Comparison of ENCODE assay signal across 14 cellular contexts in genomic region chr10:50409965-50410811, GRCh38.
DNase-seq lines count a peak whose midpoint lies in the region; ATAC-seq, FAIRE-seq and TF ChIP-seq lines count a peak whose summit lies in the region.
"Had no signal": no experiment of that assay in that cellular context is flagged by ENCODE, and none has a peak within 500 bp of the region (broad histone marks: within the 10 kb centered on the region; RNA-seq: fewer than 3 reads in every experiment).

No MANE protein-coding gene starts in this region.

- no peak for TF ChIP-seq CTCF in K562 (IDR thresholded peaks at IDR 0.05 in 2 of 3, conservative IDR thresholded peaks at IDR 0.05 in 1 of 3; ENCODE audit: insufficient read depth in 2 of 3, low read depth in 1 of 3, low read length in 3 of 3)

- H3K27me3 ChIP-seq in CD8-positive, alpha-beta memory T cell (ENCODE audit: insufficient read depth, low read length, poor library complexity, severe bottlenecking): no peaks in the 10 kb centered on the region
- H3K27me3 ChIP-seq in HUES64 (ENCODE audit: insufficient read depth, low read length): no peaks in the 10 kb centered on the region
- no peaks in the 10 kb centered on the region for H3K27me3 ChIP-seq in K562 (ENCODE audit: control insufficient read depth in 2 of 2, insufficient read depth in 2 of 2, low read length in 2 of 2)

- H3K36me3 ChIP-seq in CD8-positive, alpha-beta memory T cell (ENCODE audit: insufficient read depth, low read length): peaks cover 8% of the 10 kb centered on the region
- no peaks in the 10 kb centered on the region for H3K36me3 ChIP-seq in HUES64 (ENCODE audit: insufficient read depth, low read length)
- peaks cover 66% of the 10 kb centered on the region for H3K36me3 ChIP-seq in K562 (ENCODE audit: control insufficient read depth, insufficient read depth, low read length)

- peak overlapping the region in 6 of 8 donors; percentile 4 to 95 (median 39) for H3K27ac Mint-ChIP-seq in CD8-positive, alpha-beta memory T cell
- no peak overlapping the region for H3K27ac Mint-ChIP-seq in T-cell
- no peak overlapping the region for H3K27ac Mint-ChIP-seq in T-helper 2 cell treated with Interferon-gamma antibody and Interleukin-4, amounts not matched to agents 5 μg/mL and 100 μg/mL, for 36 hours
- H3K27ac Mint-ChIP-seq: activated CD4-positive, alpha-beta memory T cell treated with anti-CD3 and anti-CD28 coated beads for 36 hours; T-helper 1 cell treated with Interleukin-12 subunit alpha and Interleukin-12 subunit beta and Interleukin-4 antibody, amounts not matched to agents 30 μg/mL and 1 μg/mL, for 36 hours had no signal

- no peak overlapping the region for H3K27ac ChIP-seq in CD8-positive, alpha-beta memory T cell (ENCODE audit: low read depth, low read length)
- H3K27ac ChIP-seq in HUES64 (ENCODE audit: low read depth, low read length): peak overlapping the region; percentile 43; the same call in 1 of the 2 replicates
- H3K27ac ChIP-seq in K562 (ENCODE audit: extremely low read depth, low read depth, low read length): peak overlapping the region; percentile 51
- H3K27ac ChIP-seq: C4-2B, KMS-11 had no signal

- no peak overlapping the region for H3K9ac ChIP-seq in HUES64 (ENCODE audit: low read depth, low read length)
- H3K9ac ChIP-seq in K562 (ENCODE audit: insufficient read depth in 1 of 2, low read depth in 2 of 2, low read length in 2 of 2): peak overlapping the region; percentile 1 to 28; a peak in 1 of 4 replicates
- H3K9ac ChIP-seq: KMS-11 had no signal

- CTCF ChIA-PET in CD8-positive, alpha-beta memory T cell (lab: Charles Lee): no interaction called here
- CTCF ChIA-PET in K562 (lab: Yijun Ruan, JAX; ENCODE audit: low intra/inter-chr PET ratio): no interaction called here
- CTCF ChIA-PET in T-cell (lab: Charles Lee): interaction anchor here in 1 of 2 donors (0.9 kb wide), 1 partner anchor 10 kb away, joined by 4 read pairs; no protein-coding TSS in a partner anchor

- FAIRE-seq in K562 (lab: Jason Lieb, UNC): peak; percentile 76

- no peak for DNase-seq in CD8-positive, alpha-beta memory T cell
- DNase-seq in K562 (ENCODE audit: extremely low read depth in 1 of 4, low spot score in 3 of 4): no peak
- DNase-seq in kidney tubule cell (ENCODE audit: low spot score): peak; percentile 19
- no peak for DNase-seq in T-helper 9 cell
- DNase-seq in epidermal melanocyte (ENCODE audit: insufficient read length, low spot score): no peak
- no peak for DNase-seq in T-cell
- DNase-seq in T-helper 2 cell treated with Interferon-gamma antibody and Interleukin-4, amounts not matched to agents 5 μg/mL and 100 μg/mL, for 36 hours (ENCODE audit: low spot score): no peak
- DNase-seq: activated CD4-positive, alpha-beta memory T cell treated with anti-CD3 and anti-CD28 coated beads for 36 hours; GDM1; NCI-H2029 treated with DMSO at 0.1 percent for 48 hours had no signal

- H3K4me1 ChIP-seq in CD8-positive, alpha-beta memory T cell (ENCODE audit: insufficient read depth, low read length): peaks cover 2% of the 10 kb centered on the region
- H3K4me1 ChIP-seq in HUES64 (ENCODE audit: insufficient read depth, low read length) (peaks cover 34% of the 10 kb centered on the region), K562 (replicated peaks in 1 of 2; ENCODE audit: control insufficient read depth in 2 of 2, insufficient read depth in 2 of 2, low read length in 2 of 2) (peaks cover 18 to 67% of the 10 kb centered on the region in 2 experiments)

- WGBS in HUES64: 88% methylated on average over 5 of the region's 6 CpGs
- 11% methylated on average over 6 of the region's 6 CpGs for WGBS in K562 (ENCODE audit: insufficient coverage, low coverage, missing lambda C conversion rate)

- H3K9me1 ChIP-seq in K562 (ENCODE audit: control insufficient read depth, insufficient read depth, low read length): no peaks in the 10 kb centered on the region

- TF ChIP-seq RAD21 in K562 (CRISPR knock-in tag; conservative IDR thresholded peaks at IDR 0.05 in 1 of 2, IDR thresholded peaks at IDR 0.05 in 1 of 2): no peak

- H2AFZ ChIP-seq in K562 (ENCODE audit: low read depth, low read length): no peak overlapping the region

- peak overlapping the region; percentile 63 for H3K4me2 ChIP-seq in K562 (ENCODE audit: insufficient read depth, low read length)
- H3K4me2 ChIP-seq: KMS-11 had no signal

- no peaks in the 10 kb centered on the region for H3K27me3 Mint-ChIP-seq in CD8-positive, alpha-beta memory T cell
- H3K27me3 Mint-ChIP-seq in T-cell: no peaks in the 10 kb centered on the region
- no peaks in the 10 kb centered on the region for H3K27me3 Mint-ChIP-seq in T-helper 2 cell treated with Interferon-gamma antibody and Interleukin-4, amounts not matched to agents 5 μg/mL and 100 μg/mL, for 36 hours (ENCODE audit: low read depth)
- H3K27me3 Mint-ChIP-seq: activated CD4-positive, alpha-beta memory T cell treated with anti-CD3 and anti-CD28 coated beads for 36 hours had no signal

- TF ChIP-seq POLR2A in K562 (conservative IDR thresholded peaks at IDR 0.05): no peak

- H3K36me3 Mint-ChIP-seq in CD8-positive, alpha-beta memory T cell: peaks cover 4 to 18% (median 14%) of the 10 kb centered on the region in 3 donors
- peaks cover 30% of the 10 kb centered on the region for H3K36me3 Mint-ChIP-seq in T-cell
- H3K36me3 Mint-ChIP-seq in T-helper 2 cell treated with Interferon-gamma antibody and Interleukin-4, amounts not matched to agents 5 μg/mL and 100 μg/mL, for 36 hours (ENCODE audit: low read depth): peaks cover 33% of the 10 kb centered on the region

- H3K9me3 Mint-ChIP-seq in CD8-positive, alpha-beta memory T cell: peaks cover 0 to 8% (median 4%) of the 10 kb centered on the region in 5 donors
- H3K9me3 Mint-ChIP-seq in T-cell: peaks cover 3 to 8% (median 7%) of the 10 kb centered on the region in 3 donors
- no peaks in the 10 kb centered on the region for H3K9me3 Mint-ChIP-seq in T-helper 2 cell treated with Interferon-gamma antibody and Interleukin-4, amounts not matched to agents 5 μg/mL and 100 μg/mL, for 36 hours

- H4K20me1 ChIP-seq in K562 (replicated peaks; ENCODE audit: control insufficient read depth, insufficient read depth, low read length): peaks cover 50% of the 10 kb centered on the region

- POLR2A ChIA-PET in CD8-positive, alpha-beta memory T cell (lab: Charles Lee): interaction anchor here (0.6 kb wide), 1 partner anchor 10 kb away, joined by 3 read pairs; no protein-coding TSS in a partner anchor
- POLR2A ChIA-PET in K562 (lab: Yijun Ruan, JAX): interaction anchor here (0.6 to 1.9 kb wide), 2 partner anchors 13 to 197 kb away, joined by 3 to 5 read pairs; no protein-coding TSS in a partner anchor
- POLR2A ChIA-PET in T-cell (lab: Charles Lee): interaction anchor here in 1 of 2 donors (1.1 kb wide), 1 partner anchor 15 kb away, joined by 3 read pairs; no protein-coding TSS in a partner anchor

- H3K9me3 ChIP-seq in CD8-positive, alpha-beta memory T cell (ENCODE audit: low read length): no peaks in the 10 kb centered on the region
- H3K9me3 ChIP-seq in HUES64 (ENCODE audit: insufficient read depth, low read depth, low read length) (no peaks in the 10 kb centered on the region), K562 (replicated peaks; ENCODE audit: control insufficient read depth, insufficient read depth, low read depth, low read length) (no peaks in the 10 kb centered on the region)

- H3K79me2 ChIP-seq in K562 (ENCODE audit: control insufficient read depth, insufficient read depth, low read length): peaks cover 100% of the 10 kb centered on the region

- H3K4me1 Mint-ChIP-seq in CD8-positive, alpha-beta memory T cell: peaks cover 31 to 55% (median 52%) of the 10 kb centered on the region in 3 donors
- peaks cover 20 to 38% (median 30%) of the 10 kb centered on the region in 3 donors for H3K4me1 Mint-ChIP-seq in T-cell
- peaks cover 47% of the 10 kb centered on the region for H3K4me1 Mint-ChIP-seq in T-helper 2 cell treated with Interferon-gamma antibody and Interleukin-4, amounts not matched to agents 5 μg/mL and 100 μg/mL, for 36 hours (ENCODE audit: low read depth)

- H3K4me3 Mint-ChIP-seq in CD8-positive, alpha-beta memory T cell: no peak overlapping the region
- no peak overlapping the region for H3K4me3 Mint-ChIP-seq in T-cell
- no peak overlapping the region for H3K4me3 Mint-ChIP-seq in T-helper 2 cell treated with Interferon-gamma antibody and Interleukin-4, amounts not matched to agents 5 μg/mL and 100 μg/mL, for 36 hours
- H3K4me3 Mint-ChIP-seq: activated CD4-positive, alpha-beta memory T cell treated with anti-CD3 and anti-CD28 coated beads for 36 hours; T-helper 1 cell treated with Interleukin-12 subunit alpha and Interleukin-12 subunit beta and Interleukin-4 antibody, amounts not matched to agents 30 μg/mL and 1 μg/mL, for 36 hours had no signal

- intact Hi-C loops in K562 (cut with micrococcal nuclease): no loop called here

- H3K4me3 ChIP-seq in CD8-positive, alpha-beta memory T cell (ENCODE audit: low read length): no peak overlapping the region
- no peak overlapping the region for H3K4me3 ChIP-seq in HUES64 (ENCODE audit: low read length)
- no peak overlapping the region for H3K4me3 ChIP-seq in K562

- in situ Hi-C loops in K562 (cut with MboI): no loop called here

- TF ChIP-seq EP300 in K562 (IDR thresholded peaks at IDR 0.05; ENCODE audit: low read length): peak; percentile 44; the same call in 1 of the 2 replicates

- no TSS peak for BruUV-seq in K562 (replicated peaks; lab: Mats Ljungman, UMichigan)

- ATAC-seq in K562: peak; percentile 15
- no peak for ATAC-seq in T-cell (replicated peaks in 1 of 4)

TF ChIP-seq in K562, 482 proteins besides CTCF, POLR2A, EP300 and RAD21 (continues in another document):
- TF ChIP-seq JUND (IDR thresholded peaks at IDR 0.05; ENCODE audit: borderline replicate concordance, low read depth, low read length) (peak; percentile 36; the same call in 1 of the 2 replicates), JUND (tag; IDR thresholded peaks at IDR 0.05; ENCODE audit: borderline replicate concordance, low read depth, low read length) (peak; percentile 30; the same call in 1 of the 3 replicates), DPF2 (IDR thresholded peaks at IDR 0.05) (peak; percentile 65)

Comparison
In these comparisons a context has a peak if more than half of its experiments do, and no peak if none do; other contexts are left out.
1. H3K27ac Mint-ChIP-seq: peak in CD8-positive, alpha-beta memory T cell (6 of 8); none in T-cell (0 of 2) and T-helper 2 cell treated with Interferon-gamma antibody and Interleukin-4, amounts not matched to agents 5 μg/mL and 100 μg/mL, for 36 hours (single experiment).